23 cellular contexts compared by ENCODE assay signal in the genomic region with DNA sequence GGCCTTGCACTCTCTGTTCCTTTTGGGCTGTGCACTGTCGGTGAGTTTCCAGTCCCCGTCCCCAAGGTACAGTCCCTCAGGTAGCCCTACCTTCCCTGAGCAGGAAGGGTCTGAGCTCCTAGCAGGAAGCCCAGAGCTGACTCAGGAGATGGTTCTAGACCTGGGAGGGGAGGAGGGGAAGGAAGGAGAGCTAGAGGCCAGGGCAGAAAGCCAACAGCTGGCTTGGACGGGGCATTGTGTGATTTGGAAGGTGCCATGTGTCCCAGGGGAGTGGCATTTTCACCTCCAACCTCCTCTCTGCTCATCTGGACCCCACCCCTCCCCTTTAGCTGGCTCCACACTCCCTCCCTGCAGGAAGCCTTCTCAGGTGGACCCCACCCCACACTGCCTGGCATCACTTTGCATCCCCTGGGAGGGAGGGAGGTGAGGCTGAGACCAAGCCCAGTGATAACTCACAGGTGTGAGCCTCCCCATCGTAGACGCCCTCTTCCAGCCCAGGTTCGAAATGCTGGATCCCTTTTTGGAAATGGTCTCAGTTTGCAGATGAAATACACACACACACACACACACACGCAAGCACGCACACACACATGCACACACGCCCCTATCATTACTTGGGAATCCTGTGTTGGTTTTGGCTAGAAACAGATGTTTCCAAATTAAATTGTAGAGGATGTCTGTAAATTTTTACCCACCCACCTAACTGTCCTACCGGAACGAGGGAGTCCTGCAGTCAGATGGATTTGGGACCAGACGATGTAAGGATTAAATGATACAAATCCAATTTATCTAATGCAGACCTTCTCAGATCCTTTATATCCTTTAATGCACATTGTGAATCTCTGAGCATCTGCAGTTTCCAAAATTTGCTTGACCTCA. TPM values are rescaled to one million over a fixed set of nuclear protein-coding genes. Genes with fewer than 3 reads are reported as not detected.
DNase-seq lines count a peak whose midpoint lies in the region; ATAC-seq and TF ChIP-seq lines count a peak whose summit lies in the region.
"Had no signal": no experiment of that assay in that cellular context is flagged by ENCODE, and none has a peak within 500 bp of the region (broad histone marks: within the 10 kb centered on the region; RNA-seq: fewer than 3 reads in every experiment).

No MANE protein-coding gene starts in this region.

- no TSS peak for BruUV-seq in Calu3 (replicated peaks; lab: Mats Ljungman, UMichigan)

- H3K4me3 ChIP-seq in mucosa of descending colon = no peak overlapping the region
- H3K4me3 ChIP-seq in endodermal cell (ENCODE audit: low read length) = no peak overlapping the region
- H3K4me3 ChIP-seq: coronary artery, GM23248, right atrium auricular region had no signal

- H3K27ac Mint-ChIP-seq in Calu3 (ENCODE audit: unreplicated experiment) = no peak overlapping the region
- no peak overlapping the region for H3K27ac Mint-ChIP-seq in endodermal cell
- H3K27ac Mint-ChIP-seq: activated CD4-positive, alpha-beta T cell treated with anti-CD3 and anti-CD28 coated beads, Interleukin-2, amount 10 ng/mL, durations not matched to agents 24 days and 14 days; CD14-positive monocyte; immature natural killer cell had no signal

- H3K9me3 Mint-ChIP-seq in Calu3 (ENCODE audit: low read depth, unreplicated experiment) (no peaks in the 10 kb centered on the region), endodermal cell (peaks cover 2% of the 10 kb centered on the region)
- H3K9me3 Mint-ChIP-seq: activated CD4-positive, alpha-beta T cell treated with anti-CD3 and anti-CD28 coated beads, Interleukin-2, amount 10 ng/mL, durations not matched to agents 24 days and 14 days had no signal

- H3K4me1 ChIP-seq in mucosa of descending colon (ENCODE audit: low read depth) = peaks cover 4% of the 10 kb centered on the region
- H3K4me1 ChIP-seq in endodermal cell (ENCODE audit: control insufficient read depth, insufficient read depth, low read length) = no peaks in the 10 kb centered on the region
- H3K4me1 ChIP-seq: right atrium auricular region had no signal

- H3K36me3 ChIP-seq in mucosa of descending colon (ENCODE audit: low read depth) (no peaks in the 10 kb centered on the region), endodermal cell (ENCODE audit: control insufficient read depth, insufficient read depth, low read length) (no peaks in the 10 kb centered on the region)
- H3K36me3 ChIP-seq: brain microvascular endothelial cell, right atrium auricular region had no signal

- peaks cover 21% of the 10 kb centered on the region for H3K4me1 Mint-ChIP-seq in Calu3 (ENCODE audit: low read depth, unreplicated experiment)
- H3K4me1 Mint-ChIP-seq in endodermal cell = no peaks in the 10 kb centered on the region
- H3K4me1 Mint-ChIP-seq: CD14-positive monocyte, immature natural killer cell had no signal

- intact Hi-C loops in Calu3 (cut with micrococcal nuclease; ENCODE audit: unreplicated experiment) = no loop called here
- intact Hi-C loops in mucosa of descending colon (cut with DNase I, micrococcal nuclease) = no loop called here

- H3K9ac ChIP-seq in endodermal cell (ENCODE audit: extremely low read depth, low read length, poor library complexity, severe bottlenecking) = no peak overlapping the region
- H3K9ac ChIP-seq: GM23248 had no signal

- 78 to 89% methylated on average over 5 to 10 of the region's 12 CpGs for WGBS in endodermal cell (ENCODE audit: insufficient coverage in 1 of 2, insufficient read length in 1 of 2), 2 experiments

- no peaks in the 10 kb centered on the region for H3K36me3 Mint-ChIP-seq in Calu3 (ENCODE audit: insufficient read depth, unreplicated experiment)
- no peaks in the 10 kb centered on the region for H3K36me3 Mint-ChIP-seq in endodermal cell (ENCODE audit: low read depth)
- H3K36me3 Mint-ChIP-seq: CD14-positive monocyte, immature natural killer cell had no signal

- H3K27me3 Mint-ChIP-seq in Calu3 (ENCODE audit: unreplicated experiment) = no peaks in the 10 kb centered on the region
- no peaks in the 10 kb centered on the region for H3K27me3 Mint-ChIP-seq in endodermal cell (ENCODE audit: insufficient read depth)

- CTCF ChIA-PET in Calu3 (lab: Charles Lee) = no interaction called here

- no peak overlapping the region for H3K4me3 Mint-ChIP-seq in Calu3 (ENCODE audit: low read depth, unreplicated experiment)
- H3K4me3 Mint-ChIP-seq in endodermal cell = no peak overlapping the region
- H3K4me3 Mint-ChIP-seq: activated CD4-positive, alpha-beta T cell treated with anti-CD3 and anti-CD28 coated beads, Interleukin-2, amount 10 ng/mL, durations not matched to agents 24 days and 14 days; CD14-positive monocyte; immature natural killer cell had no signal

- no peaks in the 10 kb centered on the region for H3K27me3 ChIP-seq in endodermal cell (ENCODE audit: control insufficient read depth, insufficient read depth, low read length, poor library complexity, severe bottlenecking)
- H3K27me3 ChIP-seq: right atrium auricular region had no signal

- H3K9me3 ChIP-seq in mucosa of descending colon = no peaks in the 10 kb centered on the region
- peaks cover under 1% of the 10 kb centered on the region for H3K9me3 ChIP-seq in endodermal cell (ENCODE audit: control insufficient read depth, low read length)
- H3K9me3 ChIP-seq: right atrium auricular region had no signal

- TF ChIP-seq CTCF in Calu3 (IDR thresholded peaks at IDR 0.05; ENCODE audit: unreplicated experiment) (no peak), mucosa of descending colon (IDR thresholded peaks at IDR 0.05) (no peak), endodermal cell (conservative IDR thresholded peaks at IDR 0.05) (no peak)

- peak; percentile 25 for DNase-seq in Calu3
- DNase-seq in NCI-H2171 treated with DMSO at 0.1 percent for 48 hours (lab: John Stamatoyannopoulos, UW) = peak; percentile 69
- DNase-seq in epithelial cell of prostate (ENCODE audit: low read depth, low spot score) = peak; percentile 51
- peak in 1 of 3 donors; percentile 24 for DNase-seq in mucosa of descending colon
- no peak for DNase-seq in NCI-H1930 (lab: John Stamatoyannopoulos, UW)
- DNase-seq in nucleus accumbens (lab: John Stamatoyannopoulos, UW) = no peak
- DNase-seq in endodermal cell = no peak
- DNase-seq in 8988T = no peak
- DNase-seq: activated CD4-positive, alpha-beta T cell treated with anti-CD3 and anti-CD28 coated beads, Interleukin-2, amount 10 ng/mL, durations not matched to agents 24 days and 14 days; activated CD8-positive, alpha-beta memory T cell treated with anti-CD3 and anti-CD28 coated beads, Interleukin-2, amount 50 U/mL, for 48 hours; activated effector memory CD4-positive, alpha-beta T cell treated with Interleukin-2 at 50 U/mL for 16 hours; brain microvascular endothelial cell; GM23248; immature natural killer cell; NCI-H1048; NCI-H2029 treated with DMSO at 0.1 percent for 48 hours; NCI-H510A treated with DMSO at 0.1 percent for 48 hours; SHP77; T-helper 1 cell had no signal

- peak; percentile 3 for ATAC-seq in mucosa of descending colon

- peak overlapping the region; percentile 53 for H3K27ac ChIP-seq in epithelial cell of prostate
- no peak overlapping the region for H3K27ac ChIP-seq in endodermal cell (ENCODE audit: low read depth, low read length)
- H3K27ac ChIP-seq: brain microvascular endothelial cell, coronary artery, GM23248, right atrium auricular region had no signal

RNA-seq across cellular contexts. Expression of a gene that starts 19.7 kb away (rescaled TPM):
- 4.5 and 5.0 TPM in 2 replicates for total RNA-seq in Calu3 (2022)
- 10 to 100 TPM in 2 of 3 donors, 1 to 10 TPM in 1; 5.3 to 24.0 (median 18.8) TPM for total RNA-seq in mucosa of descending colon
- 10 to 100 TPM; 12.1 to 13.0 TPM for total RNA-seq in endodermal cell
- polyA plus RNA-seq in endodermal cell (2013, experiment 1 of 2) = 1.1 TPM
- 1.2 TPM for polyA plus RNA-seq in endodermal cell (2013, experiment 2 of 2)
- total RNA-seq: GM23248 had no signal
- polyA plus RNA-seq: AG04450, CD14-positive monocyte, GM23248 had no signal

Comparison
In these comparisons a context has a peak if more than half of its experiments do, and no peak if none do; other contexts are left out.
1. DNase-seq: peak in Calu3 (single experiment), NCI-H2171 treated with DMSO at 0.1 percent for 48 hours (single experiment) and epithelial cell of prostate (single experiment); none in NCI-H1930 (0 of 2), nucleus accumbens (0 of 56), endodermal cell (single experiment) and 8988T (single experiment).